Comparison of ENCODE assay signal across 8 cellular contexts in the genomic region with DNA sequence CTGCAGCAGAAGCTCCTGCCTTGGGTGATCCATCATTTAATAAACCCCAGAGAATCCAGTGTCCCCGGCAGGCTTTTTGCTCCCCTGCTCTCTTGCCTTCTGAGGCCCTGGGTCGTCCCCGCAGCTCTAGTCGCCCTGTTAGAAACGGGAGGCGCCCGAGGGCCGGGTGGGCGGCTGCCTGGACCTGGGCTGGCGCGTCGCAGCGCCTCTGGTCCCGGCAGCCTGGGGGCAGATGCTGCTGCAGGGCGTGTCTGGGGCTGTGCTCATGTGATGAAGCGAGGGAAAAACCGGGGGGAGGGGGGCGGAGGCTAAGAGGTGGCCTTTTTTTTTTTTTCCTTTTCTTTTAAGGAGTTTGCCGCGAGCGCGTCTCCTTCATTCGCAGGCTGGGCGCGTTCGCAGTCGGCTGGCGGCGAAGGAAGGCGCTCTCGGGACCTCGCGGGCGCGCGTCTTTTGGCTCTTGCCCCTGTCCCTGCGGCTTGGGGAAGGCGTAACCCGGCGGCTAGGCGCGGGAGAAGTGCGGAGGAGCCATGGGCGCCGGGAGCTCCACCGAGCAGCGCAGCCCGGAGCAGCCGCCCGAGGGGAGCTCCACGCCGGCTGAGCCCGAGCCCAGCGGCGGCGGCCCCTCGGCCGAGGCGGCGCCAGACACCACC. TPM values are rescaled to one million over a fixed set of nuclear protein-coding genes. Genes with fewer than 3 reads are reported as not detected.
A peak's percentile ranks its signal among the peaks of the same experiment; 100 is the strongest.
DNase-seq lines count a peak whose midpoint lies in the region; ATAC-seq, FAIRE-seq and TF ChIP-seq lines count a peak whose summit lies in the region.

No MANE protein-coding gene starts in this region.

- H3K27me3 ChIP-seq in smooth muscle cell (ENCODE audit: low read depth), result no peaks in the 10 kb centered on the region

- H3K9ac ChIP-seq in kidney (ENCODE audit: low read length in 2 of 2) (peak overlapping the region in 1 of 2 donors; percentile 59), smooth muscle cell (ENCODE audit: low read depth) (no peak overlapping the region)

- WGBS in smooth muscle cell (ENCODE audit: low lambda C conversion rate), result under 1% methylated on average over 54 of the region's 60 CpGs

- FAIRE-seq in kidney (lab: Jason Lieb, UNC), result no peak

- H3K4me1 ChIP-seq in kidney (ENCODE audit: control insufficient read depth in 1 of 2, insufficient read depth in 1 of 2, low read depth in 1 of 2, low read length in 2 of 2) (peaks cover 0 to 3% of the 10 kb centered on the region in 2 donors), smooth muscle cell (ENCODE audit: low read depth) (no peaks in the 10 kb centered on the region)

- H3K79me2 ChIP-seq in smooth muscle cell (ENCODE audit: low read depth), result peaks cover 12% of the 10 kb centered on the region

- H2AFZ ChIP-seq in smooth muscle cell (ENCODE audit: low read depth), result peak overlapping the region; percentile 91

- DNase-seq in Ammon's horn (ENCODE audit: low spot score) (peak; percentile 47), SK-N-DZ (ENCODE audit: low spot score) (peak; percentile 94), cerebellum (ENCODE audit: low spot score) (peak; percentile 75), kidney (peak; percentile 95), smooth muscle cell (lab: John Stamatoyannopoulos, UW; ENCODE audit: unreplicated experiment) (peak; percentile 31), NOMO-1 treated with dmso at 0.1 percent for 144 hours (lab: John Stamatoyannopoulos, UW; ENCODE audit: unreplicated experiment) (no peak)

- H4K20me1 ChIP-seq in smooth muscle cell (ENCODE audit: low read depth), result no peaks in the 10 kb centered on the region

- H3K36me3 ChIP-seq in kidney (ENCODE audit: control insufficient read depth in 1 of 2, insufficient read depth in 2 of 2, low read length in 2 of 2) (no peaks in the 10 kb centered on the region), smooth muscle cell (ENCODE audit: low read depth) (no peaks in the 10 kb centered on the region)

- H3K9me3 ChIP-seq in kidney (ENCODE audit: control insufficient read depth in 1 of 2, low read length in 2 of 2) (no peaks in the 10 kb centered on the region), smooth muscle cell (replicated peaks; ENCODE audit: low read depth) (no peaks in the 10 kb centered on the region)

- no peaks in the 10 kb centered on the region for H3F3A ChIP-seq in smooth muscle cell (ENCODE audit: low read depth)

- no peak for TF ChIP-seq CTCF in kidney (IDR thresholded peaks at IDR 0.05; ENCODE audit: borderline replicate concordance, extremely low read depth, insufficient read depth)
- TF ChIP-seq CTCF in smooth muscle cell (IDR thresholded peaks at IDR 0.05; ENCODE audit: borderline replicate concordance, insufficient read depth, poor library complexity, severe bottlenecking), result no peak

- peak; percentile 62 for ATAC-seq in HG02642 (IDR thresholded peaks at IDR 0.05; ENCODE audit: poor library complexity, unreplicated experiment)
- no peak for ATAC-seq in GM19463 (IDR thresholded peaks at IDR 0.05; ENCODE audit: unreplicated experiment)

- H3K27ac ChIP-seq in kidney (ENCODE audit: low read depth in 2 of 2, low read length in 2 of 2) (peak overlapping the region; percentile 72 to 84), smooth muscle cell (ENCODE audit: low read depth) (no peak overlapping the region)

- peak overlapping the region in 1 of 2 donors; percentile 51 for H3K4me3 ChIP-seq in kidney (ENCODE audit: low read length in 2 of 2)
- peak overlapping the region; percentile 80 for H3K4me3 ChIP-seq in smooth muscle cell

- intact Hi-C loops in kidney (cut with DNase I), result no loop called here

- peak overlapping the region; percentile 98 for H3K4me2 ChIP-seq in smooth muscle cell

RNA-seq across cellular contexts. Expression of a gene that starts 0.4 kb away (rescaled TPM):
- polyA plus RNA-seq in SK-N-DZ (2014; cell fraction: cytosol; rRNA removed), result 57.6 and 58.4 TPM in 2 replicates
- 40.2 and 47.6 TPM in 2 replicates for polyA plus RNA-seq in SK-N-DZ (2014; cell fraction: nucleus; rRNA removed)
- 51.3 TPM for total RNA-seq in cerebellum
- total RNA-seq in kidney, result 84.6 TPM
- polyA plus RNA-seq in kidney (ENCODE audit: insufficient read depth, low read depth, low replicate concordance), result 10.2 TPM
- total RNA-seq in smooth muscle cell, result 13.3 and 13.8 TPM in 2 replicates
- polyA plus RNA-seq in smooth muscle cell, result 10.7 and 23.3 TPM in 2 replicates
